In the genomic region with DNA sequence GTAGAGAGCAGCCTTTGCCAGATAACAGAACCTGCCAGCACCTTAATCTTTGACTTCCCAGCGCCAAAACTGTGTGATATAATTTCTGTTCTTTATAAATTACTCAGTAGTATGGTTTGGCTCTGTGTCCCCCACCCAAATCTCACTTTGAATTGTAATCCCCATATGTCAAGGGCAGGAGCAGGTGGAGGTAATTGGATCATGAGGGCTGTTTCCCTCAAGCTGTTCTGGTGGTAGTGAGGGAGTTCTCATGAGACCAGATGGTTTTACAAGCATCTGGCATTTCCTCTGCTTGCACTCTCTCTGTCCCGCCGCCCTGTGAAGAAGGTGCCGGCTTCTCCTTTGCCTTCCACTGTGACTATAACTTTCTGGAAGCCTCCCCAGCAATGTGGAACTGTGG, we compare ENCODE assay signal across 16 cellular contexts.
A peak's percentile ranks its signal among the peaks of the same experiment; 100 is the strongest.
DNase-seq lines count a peak whose midpoint lies in the region; ATAC-seq lines count a peak whose summit lies in the region.
"Had no signal": no experiment of that assay in that cellular context is flagged by ENCODE, and none has a peak within 500 bp of the region (broad histone marks: within the 10 kb centered on the region; RNA-seq: fewer than 3 reads in every experiment).

No MANE protein-coding gene starts in this region.

- ATAC-seq in activated T-cell treated with anti-CD3 and anti-CD28 coated beads, Interleukin-2, amount 50 U/mL, for 4 hours, result no peak
- no peak for ATAC-seq in left lobe of liver
- ATAC-seq: A549, GM23338, PC-3 had no signal

- no peaks in the 10 kb centered on the region for H3K4me1 Mint-ChIP-seq in activated T-cell treated with anti-CD3 and anti-CD28 coated beads, Interleukin-2, amount 50 U/mL, for 4 hours (ENCODE audit: low read depth)
- H3K4me1 Mint-ChIP-seq: B cell had no signal

- peaks cover 9% of the 10 kb centered on the region for H3K9me3 Mint-ChIP-seq in activated T-cell treated with anti-CD3 and anti-CD28 coated beads, Interleukin-2, amount 50 U/mL, for 4 hours

- no peak overlapping the region for H3K4me3 Mint-ChIP-seq in activated T-cell treated with anti-CD3 and anti-CD28 coated beads, Interleukin-2, amount 50 U/mL, for 4 hours
- H3K4me3 Mint-ChIP-seq: B cell, GM23338 had no signal

- H3K27me3 Mint-ChIP-seq in activated T-cell treated with anti-CD3 and anti-CD28 coated beads, Interleukin-2, amount 50 U/mL, for 4 hours (ENCODE audit: low read depth), result no peaks in the 10 kb centered on the region
- H3K27me3 Mint-ChIP-seq: B cell had no signal

- no peaks in the 10 kb centered on the region for H3K36me3 Mint-ChIP-seq in activated T-cell treated with anti-CD3 and anti-CD28 coated beads, Interleukin-2, amount 50 U/mL, for 4 hours (ENCODE audit: insufficient read depth)

- DNase-seq in D341Med (ENCODE audit: low spot score) (peak; percentile 41), LHCN-M2 (ENCODE audit: low read depth) (peak; percentile 22), NCI-H82 treated with DMSO at 0.1 percent for 48 hours (lab: John Stamatoyannopoulos, UW; ENCODE audit: unreplicated experiment) (peak; percentile 99), myocyte (ENCODE audit: low read depth) (peak; percentile 47), left lobe of liver (ENCODE audit: low spot score) (no peak), COR-L47 (lab: John Stamatoyannopoulos, UW) (no peak)
- DNase-seq in activated T-cell treated with anti-CD3 and anti-CD28 coated beads, Interleukin-2, amount 50 U/mL, for 4 hours, result no peak
- DNase-seq: Karpas-422, NCI-H187, NCI-H2107, PC-3, Right ventricle myocardium superior, SW 1271 had no signal

Comparison
In these comparisons a context has a peak if more than half of its experiments do, and no peak if none do; other contexts are left out.
1. DNase-seq: peak in D341Med (single experiment), LHCN-M2 (single experiment), NCI-H82 treated with DMSO at 0.1 percent for 48 hours (single experiment) and myocyte (single experiment); none in activated T-cell treated with anti-CD3 and anti-CD28 coated beads, Interleukin-2, amount 50 U/mL, for 4 hours (single experiment), left lobe of liver (single experiment) and COR-L47 (single experiment).